Comparison of ENCODE assay signal across 28 cellular contexts in the genomic region with DNA sequence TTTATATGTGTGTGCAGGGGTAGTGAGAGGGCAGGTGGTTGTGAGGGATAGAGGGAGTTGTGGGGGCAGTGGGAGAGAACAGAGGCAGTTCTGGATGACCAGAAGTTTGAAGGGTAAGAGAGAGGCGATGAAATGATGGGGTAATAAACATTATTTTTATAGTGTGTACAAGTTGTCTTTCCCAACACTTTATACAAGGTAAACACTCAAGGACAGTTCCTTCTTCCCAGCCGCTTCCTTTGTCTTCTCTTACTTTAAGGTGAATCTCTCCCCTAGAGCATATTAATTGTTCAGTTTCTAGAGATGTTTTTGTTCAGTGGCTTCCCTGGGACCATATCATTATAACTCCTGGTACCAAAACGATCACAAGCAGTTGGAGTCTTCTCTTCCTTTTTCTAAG.
"Had no signal": no experiment of that assay in that cellular context is flagged by ENCODE, and none has a peak within 500 bp of the region (broad histone marks: within the 10 kb centered on the region; RNA-seq: fewer than 3 reads in every experiment).

No MANE protein-coding gene starts in this region.

- H3K27me3 ChIP-seq: colonic mucosa, esophagus muscularis mucosa, gastrocnemius medialis, gastroesophageal sphincter, heart left ventricle, heart right ventricle had no signal

- H3K27me3 Mint-ChIP-seq: dendritic cell treated with granulocyte-macrophage colony-stimulating factor and Interleukin-4, amounts not matched to agents 40 ng/mL and 50 ng/mL, for 4 days had no signal

- DNase-seq: colonic mucosa; cortex of kidney; dermis blood vessel endothelial cell; dorsolateral prefrontal cortex; effector CD4-positive, alpha-beta T cell; effector CD8-positive, alpha-beta T cell; effector memory CD4-positive, alpha-beta T cell; effector memory CD8-positive, alpha-beta T cell; erythroblast; esophagus squamous epithelium; foreskin fibroblast; foreskin keratinocyte; foreskin melanocyte; gastrocnemius medialis; glutamatergic neuron; head of caudate nucleus; heart left ventricle; heart right ventricle had no signal

- H3K4me1 Mint-ChIP-seq: endodermal cell had no signal

- ATAC-seq: effector memory CD8-positive, alpha-beta T cell; esophagus mucosa; foreskin keratinocyte; gastrocnemius medialis; gastroesophageal sphincter; heart left ventricle; heart right ventricle had no signal

- H3K36me3 ChIP-seq: colonic mucosa, esophagus muscularis mucosa, esophagus squamous epithelium, gastrocnemius medialis, gastroesophageal sphincter, heart left ventricle, heart right ventricle had no signal

- FAIRE-seq: colon, endometrium, endothelial cell of umbilical vein had no signal

- H3K9me3 ChIP-seq: colonic mucosa, esophagus muscularis mucosa, esophagus squamous epithelium, gastrocnemius medialis, gastroesophageal sphincter, heart left ventricle, heart right ventricle had no signal

- H3K4me3 Mint-ChIP-seq: dendritic cell treated with granulocyte-macrophage colony-stimulating factor and Interleukin-4, amounts not matched to agents 40 ng/mL and 50 ng/mL, for 4 days; effector memory CD8-positive, alpha-beta T cell; endodermal cell had no signal

- H3K27ac Mint-ChIP-seq: dendritic cell treated with granulocyte-macrophage colony-stimulating factor and Interleukin-4, amounts not matched to agents 40 ng/mL and 50 ng/mL, for 4 days; effector memory CD8-positive, alpha-beta T cell; endodermal cell had no signal

- H3K27ac ChIP-seq: colonic mucosa, coronary artery, dorsolateral prefrontal cortex, epithelial cell of prostate, esophagus muscularis mucosa, esophagus squamous epithelium, foreskin keratinocyte, gastrocnemius medialis, gastroesophageal sphincter, heart left ventricle, heart right ventricle had no signal

- H3K4me3 ChIP-seq: colonic mucosa, coronary artery, dorsolateral prefrontal cortex, esophagus muscularis mucosa, esophagus squamous epithelium, gastrocnemius medialis, gastroesophageal sphincter, heart left ventricle, heart right ventricle had no signal

- H3K4me1 ChIP-seq: esophagus muscularis mucosa, esophagus squamous epithelium, foreskin keratinocyte, gastrocnemius medialis, gastroesophageal sphincter, heart left ventricle, heart right ventricle had no signal

- H3K9me3 Mint-ChIP-seq: dendritic cell treated with granulocyte-macrophage colony-stimulating factor and Interleukin-4, amounts not matched to agents 40 ng/mL and 50 ng/mL, for 4 days; endodermal cell had no signal
